ENCODE assay signal across 1 cellular context in genomic region chr5:125298711-125299379, GRCh38.
TF ChIP-seq lines count a peak whose summit lies in the region.

No MANE protein-coding gene starts in this region.

TF ChIP-seq in HCT116, 20 proteins besides CTCF, POLR2A, EP300 and RAD21:
- TF ChIP-seq JUND (IDR thresholded peaks at IDR 0.05) (no peak), POLR2AphosphoS5 (IDR thresholded peaks at IDR 0.05; ENCODE audit: low read depth, low read length) (no peak), SRF (IDR thresholded peaks at IDR 0.05; ENCODE audit: low read depth) (no peak), SP1 (IDR thresholded peaks at IDR 0.05; ENCODE audit: low read depth) (no peak), ZFX (IDR thresholded peaks at IDR 0.05) (no peak), YY1 (IDR thresholded peaks at IDR 0.05; ENCODE audit: extremely low read depth, insufficient replicate concordance, low read depth, low read length) (no peak), SIN3A (IDR thresholded peaks at IDR 0.05; ENCODE audit: low read depth) (no peak), ZBTB33 (IDR thresholded peaks at IDR 0.05; ENCODE audit: extremely low read depth, insufficient replicate concordance, low read length) (no peak), FOSL1 (IDR thresholded peaks at IDR 0.05; ENCODE audit: low read depth) (no peak), ELF1 (IDR thresholded peaks at IDR 0.05; ENCODE audit: borderline replicate concordance, low read depth) (no peak), CEBPB (IDR thresholded peaks at IDR 0.05; ENCODE audit: low read depth) (no peak), CBX3 (IDR thresholded peaks at IDR 0.05; ENCODE audit: low read depth) (no peak), EZH2phosphoT487 (IDR thresholded peaks at IDR 0.05; ENCODE audit: borderline replicate concordance) (no peak), ATF3 (IDR thresholded peaks at IDR 0.05) (no peak), EGR1 (IDR thresholded peaks at IDR 0.05; ENCODE audit: low read depth) (no peak), ZNF274 (IDR thresholded peaks at IDR 0.05; ENCODE audit: low read depth, low read length) (no peak), TCF7L2 (IDR thresholded peaks at IDR 0.05; ENCODE audit: borderline replicate concordance, extremely low read depth, insufficient read depth, insufficient read length) (no peak)
- TF ChIP-seq, protein P1, sequence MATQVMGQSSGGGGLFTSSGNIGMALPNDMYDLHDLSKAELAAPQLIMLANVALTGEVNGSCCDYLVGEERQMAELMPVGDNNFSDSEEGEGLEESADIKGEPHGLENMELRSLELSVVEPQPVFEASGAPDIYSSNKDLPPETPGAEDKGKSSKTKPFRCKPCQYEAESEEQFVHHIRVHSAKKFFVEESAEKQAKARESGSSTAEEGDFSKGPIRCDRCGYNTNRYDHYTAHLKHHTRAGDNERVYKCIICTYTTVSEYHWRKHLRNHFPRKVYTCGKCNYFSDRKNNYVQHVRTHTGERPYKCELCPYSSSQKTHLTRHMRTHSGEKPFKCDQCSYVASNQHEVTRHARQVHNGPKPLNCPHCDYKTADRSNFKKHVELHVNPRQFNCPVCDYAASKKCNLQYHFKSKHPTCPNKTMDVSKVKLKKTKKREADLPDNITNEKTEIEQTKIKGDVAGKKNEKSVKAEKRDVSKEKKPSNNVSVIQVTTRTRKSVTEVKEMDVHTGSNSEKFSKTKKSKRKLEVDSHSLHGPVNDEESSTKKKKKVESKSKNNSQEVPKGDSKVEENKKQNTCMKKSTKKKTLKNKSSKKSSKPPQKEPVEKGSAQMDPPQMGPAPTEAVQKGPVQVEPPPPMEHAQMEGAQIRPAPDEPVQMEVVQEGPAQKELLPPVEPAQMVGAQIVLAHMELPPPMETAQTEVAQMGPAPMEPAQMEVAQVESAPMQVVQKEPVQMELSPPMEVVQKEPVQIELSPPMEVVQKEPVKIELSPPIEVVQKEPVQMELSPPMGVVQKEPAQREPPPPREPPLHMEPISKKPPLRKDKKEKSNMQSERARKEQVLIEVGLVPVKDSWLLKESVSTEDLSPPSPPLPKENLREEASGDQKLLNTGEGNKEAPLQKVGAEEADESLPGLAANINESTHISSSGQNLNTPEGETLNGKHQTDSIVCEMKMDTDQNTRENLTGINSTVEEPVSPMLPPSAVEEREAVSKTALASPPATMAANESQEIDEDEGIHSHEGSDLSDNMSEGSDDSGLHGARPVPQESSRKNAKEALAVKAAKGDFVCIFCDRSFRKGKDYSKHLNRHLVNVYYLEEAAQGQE (IDR thresholded peaks at IDR 0.05; ENCODE audit: low read depth), result no peak
- TF ChIP-seq, protein P2, sequence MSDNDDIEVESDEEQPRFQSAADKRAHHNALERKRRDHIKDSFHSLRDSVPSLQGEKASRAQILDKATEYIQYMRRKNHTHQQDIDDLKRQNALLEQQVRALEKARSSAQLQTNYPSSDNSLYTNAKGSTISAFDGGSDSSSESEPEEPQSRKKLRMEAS (IDR thresholded peaks at IDR 0.05), result no peak
